In the genomic region with DNA sequence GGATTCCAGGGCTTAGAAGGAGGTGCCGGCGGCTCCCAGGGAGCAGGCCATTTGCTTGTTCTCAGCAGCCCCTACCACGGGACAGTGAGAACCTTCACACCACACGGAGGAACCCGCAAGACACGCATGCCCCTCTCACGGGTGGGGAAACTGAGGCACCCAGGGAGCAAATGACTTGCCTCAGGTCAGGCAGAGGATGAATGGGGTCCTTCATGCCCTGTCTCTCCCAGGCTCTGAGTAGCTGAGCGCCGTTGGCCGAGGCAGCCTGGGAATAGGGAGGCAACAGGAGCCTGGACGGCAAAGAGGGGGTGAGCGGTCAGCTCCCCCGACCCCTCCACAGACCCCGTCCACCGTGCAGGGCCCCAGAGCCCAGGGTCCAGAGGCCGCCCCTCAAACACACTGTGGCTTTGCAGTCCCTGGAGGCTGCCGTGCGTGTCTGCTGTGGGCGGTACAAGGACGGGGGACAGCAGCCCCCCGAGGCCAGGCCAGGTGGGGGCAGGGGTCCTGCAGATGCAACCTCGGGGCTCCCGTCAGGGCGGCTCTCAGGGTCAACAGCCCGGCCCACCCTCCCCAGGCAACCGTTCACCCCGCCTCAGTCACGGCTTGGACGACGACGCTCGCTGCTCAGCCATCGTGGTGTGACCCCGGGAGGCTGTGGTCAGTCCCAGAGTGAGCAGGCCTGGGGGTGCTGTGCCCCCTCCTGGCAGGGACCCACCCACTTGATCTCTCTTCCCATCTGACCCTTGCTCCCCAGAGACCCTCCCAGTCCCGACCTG, we compare ENCODE assay signal across 1 cellular context.
A peak's percentile ranks its signal among the peaks of the same experiment; 100 is the strongest.
TF ChIP-seq lines count a peak whose summit lies in the region.

No MANE protein-coding gene starts in this region.

TF ChIP-seq in HepG2, 621 proteins besides CTCF, POLR2A, EP300 and RAD21:
- TF ChIP-seq HES4 (CRISPR knock-in tag; IDR thresholded peaks at IDR 0.05; ENCODE audit: borderline replicate concordance) = no peak
- TF ChIP-seq, protein P1, sequence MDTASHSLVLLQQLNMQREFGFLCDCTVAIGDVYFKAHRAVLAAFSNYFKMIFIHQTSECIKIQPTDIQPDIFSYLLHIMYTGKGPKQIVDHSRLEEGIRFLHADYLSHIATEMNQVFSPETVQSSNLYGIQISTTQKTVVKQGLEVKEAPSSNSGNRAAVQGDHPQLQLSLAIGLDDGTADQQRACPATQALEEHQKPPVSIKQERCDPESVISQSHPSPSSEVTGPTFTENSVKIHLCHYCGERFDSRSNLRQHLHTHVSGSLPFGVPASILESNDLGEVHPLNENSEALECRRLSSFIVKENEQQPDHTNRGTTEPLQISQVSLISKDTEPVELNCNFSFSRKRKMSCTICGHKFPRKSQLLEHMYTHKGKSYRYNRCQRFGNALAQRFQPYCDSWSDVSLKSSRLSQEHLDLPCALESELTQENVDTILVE (CRISPR knock-in tag; IDR thresholded peaks at IDR 0.05) = no peak
- no peak for TF ChIP-seq ZSCAN9 (CRISPR knock-in tag; IDR thresholded peaks at IDR 0.05; ENCODE audit: borderline replicate concordance)
- TF ChIP-seq SOX6 (IDR thresholded peaks at IDR 0.05) = no peak
- no peak for TF ChIP-seq SOX6 (CRISPR knock-in tag; IDR thresholded peaks at IDR 0.05)
- no peak for TF ChIP-seq FLYWCH1 (CRISPR knock-in tag; IDR thresholded peaks at IDR 0.05)
- TF ChIP-seq MTF2 (CRISPR knock-in tag; IDR thresholded peaks at IDR 0.05; ENCODE audit: borderline replicate concordance) = 0 out of 2 replicates have a peak, but pooled peaks have one; percentile 55
- TF ChIP-seq, protein P2, sequence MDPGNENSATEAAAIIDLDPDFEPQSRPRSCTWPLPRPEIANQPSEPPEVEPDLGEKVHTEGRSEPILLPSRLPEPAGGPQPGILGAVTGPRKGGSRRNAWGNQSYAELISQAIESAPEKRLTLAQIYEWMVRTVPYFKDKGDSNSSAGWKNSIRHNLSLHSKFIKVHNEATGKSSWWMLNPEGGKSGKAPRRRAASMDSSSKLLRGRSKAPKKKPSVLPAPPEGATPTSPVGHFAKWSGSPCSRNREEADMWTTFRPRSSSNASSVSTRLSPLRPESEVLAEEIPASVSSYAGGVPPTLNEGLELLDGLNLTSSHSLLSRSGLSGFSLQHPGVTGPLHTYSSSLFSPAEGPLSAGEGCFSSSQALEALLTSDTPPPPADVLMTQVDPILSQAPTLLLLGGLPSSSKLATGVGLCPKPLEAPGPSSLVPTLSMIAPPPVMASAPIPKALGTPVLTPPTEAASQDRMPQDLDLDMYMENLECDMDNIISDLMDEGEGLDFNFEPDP (CRISPR knock-in tag; conservative IDR thresholded peaks at IDR 0.05) = 0 out of 2 replicates have a peak, but pooled peaks have one; percentile 62
- no peak for TF ChIP-seq CBX5 (CRISPR knock-in tag; IDR thresholded peaks at IDR 0.05; ENCODE audit: borderline replicate concordance)
- no peak for TF ChIP-seq RBFOX2 (IDR thresholded peaks at IDR 0.05; ENCODE audit: low read depth, low read length)
TF ChIP-seq in HepG2: peak in this region for 2.
